ENCODE assay signal across 28 cellular contexts in the genomic region with DNA sequence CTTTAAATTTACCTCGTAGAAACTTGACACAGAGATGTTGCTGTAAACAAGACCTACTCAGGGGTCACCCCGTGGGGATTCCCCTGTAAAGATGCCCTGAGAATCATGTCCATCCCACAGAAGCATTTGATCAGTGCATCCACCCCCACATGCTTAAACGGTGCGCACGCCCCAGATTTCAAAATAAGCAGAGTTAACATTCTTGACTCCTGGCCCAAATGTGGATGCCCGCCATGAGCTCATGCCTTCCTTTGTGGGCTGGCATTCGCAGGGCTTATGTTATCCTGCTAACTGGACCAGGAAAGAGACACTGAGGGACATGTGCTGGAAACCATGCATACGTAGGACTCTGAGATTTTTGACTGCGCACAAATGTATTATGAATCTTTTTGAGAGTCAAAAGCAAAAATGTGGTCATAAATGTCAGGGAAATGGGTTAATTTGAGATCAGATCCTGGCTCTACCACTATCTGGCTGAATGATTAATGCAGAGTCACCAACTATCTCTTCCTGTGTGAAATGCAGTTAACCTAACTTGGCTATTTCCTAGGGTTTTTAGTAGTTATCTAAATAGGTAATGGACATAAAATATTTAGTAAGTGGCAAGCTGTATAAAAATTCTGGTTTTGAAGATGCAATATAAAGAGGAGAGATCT. TPM values are rescaled to one million over a fixed set of nuclear protein-coding genes. Genes with fewer than 3 reads are reported as not detected.
DNase-seq lines count a peak whose midpoint lies in the region; ATAC-seq and TF ChIP-seq lines count a peak whose summit lies in the region.
"Had no signal": no experiment of that assay in that cellular context is flagged by ENCODE, and none has a peak within 500 bp of the region (broad histone marks: within the 10 kb centered on the region; RNA-seq: fewer than 3 reads in every experiment).

No MANE protein-coding gene starts in this region.

- H3K4me1 ChIP-seq in GM23338 (ENCODE audit: insufficient read depth) (no peaks in the 10 kb centered on the region), gastrocnemius medialis (peaks cover 33 to 37% of the 10 kb centered on the region in 2 donors)
- H3K4me1 ChIP-seq: body of pancreas, left ventricle myocardium inferior, thyroid gland had no signal

- H3K9me3 ChIP-seq in MG63 (no peaks in the 10 kb centered on the region), gastrocnemius medialis (no peaks in the 10 kb centered on the region)
- H3K9me3 ChIP-seq: body of pancreas, left ventricle myocardium inferior, thyroid gland had no signal

- in situ Hi-C loops in gastrocnemius medialis (cut with MboI; ENCODE audit: low sequenced_read_pairs in 4 of 4) = loop anchor here in 1 of 4 donors (10.0 kb wide), 1 partner anchor 223 kb away; no protein-coding TSS in a partner anchor

- H4K20me1 ChIP-seq in GM23338 (replicated peaks; ENCODE audit: insufficient read depth) = no peaks in the 10 kb centered on the region

- no peak for TF ChIP-seq CTCF in GM23338 (conservative IDR thresholded peaks at IDR 0.05; ENCODE audit: low read depth in 2 of 2)
- no peak for TF ChIP-seq CTCF in gastrocnemius medialis (IDR thresholded peaks at IDR 0.05 in 4 of 5, conservative IDR thresholded peaks at IDR 0.05 in 1 of 5)

- no peak overlapping the region for H3K4me2 ChIP-seq in GM23338

- intact Hi-C loops in gastrocnemius medialis (cut with DNase I; ENCODE audit: low total_unique reads) = loop anchor here (5.0 to 10.0 kb wide), 3 partner anchors 135 to 355 kb away; no protein-coding TSS in a partner anchor

- no peak overlapping the region for H3K27ac Mint-ChIP-seq in GM23338
- H3K27ac Mint-ChIP-seq: activated B cell treated with CpG ODN at 0.5 μM for 24 hours; activated T-helper 1 cell treated with anti-CD3 and anti-CD28 coated beads, Interleukin-12 subunit alpha, Interleukin-12 subunit beta, Interleukin-2, Interleukin-4 antibody, amounts not matched to agents 30 ng/mL and 10 ng/mL and 1 ng/mL, durations not matched to agents 14 hours and 24 hours and 36 hours; naive thymus-derived CD8-positive, alpha-beta T cell; stimulated activated naive CD8-positive, alpha-beta T cell treated with anti-CD3 and anti-CD28 coated beads, Interleukin-15, Interleukin-2, amounts not matched to agents 100 ng/mL and 50 ng/mL, for 24 hours had no signal

- no peaks in the 10 kb centered on the region for H3K36me3 ChIP-seq in GM23338 (ENCODE audit: insufficient read depth)
- peaks cover 2% of the 10 kb centered on the region; the same call in 1 of the 2 replicates for H3K36me3 ChIP-seq in MG63
- H3K36me3 ChIP-seq in gastrocnemius medialis = no peaks in the 10 kb centered on the region
- H3K36me3 ChIP-seq: left ventricle myocardium inferior, thyroid gland had no signal

- no peaks in the 10 kb centered on the region for H3K4me1 Mint-ChIP-seq in GM23338
- H3K4me1 Mint-ChIP-seq: activated B cell treated with CpG ODN at 0.5 μM for 24 hours; naive thymus-derived CD8-positive, alpha-beta T cell had no signal

- no peak overlapping the region for H3K4me3 Mint-ChIP-seq in GM23338
- H3K4me3 Mint-ChIP-seq: activated B cell treated with CpG ODN at 0.5 μM for 24 hours; activated T-helper 1 cell treated with anti-CD3 and anti-CD28 coated beads, Interleukin-12 subunit alpha, Interleukin-12 subunit beta, Interleukin-2, Interleukin-4 antibody, amounts not matched to agents 30 ng/mL and 10 ng/mL and 1 ng/mL, durations not matched to agents 14 hours and 24 hours and 36 hours; naive thymus-derived CD8-positive, alpha-beta T cell; stimulated activated naive CD8-positive, alpha-beta T cell treated with anti-CD3 and anti-CD28 coated beads, Interleukin-15, Interleukin-2, amounts not matched to agents 100 ng/mL and 50 ng/mL, for 24 hours had no signal

- peak overlapping the region; percentile 82; the same call in 1 of the 2 replicates for H2AFZ ChIP-seq in GM23338

- H3K79me2 ChIP-seq in GM23338 (replicated peaks; ENCODE audit: insufficient read depth) = no peaks in the 10 kb centered on the region

- peaks cover 5% of the 10 kb centered on the region; the same call in 1 of the 2 replicates for H3K9me2 ChIP-seq in GM23338 (ENCODE audit: insufficient read depth)

- no peaks in the 10 kb centered on the region for H3K27me3 Mint-ChIP-seq in GM23338 (ENCODE audit: insufficient read depth, low read depth, poor library complexity)
- H3K27me3 Mint-ChIP-seq: activated B cell treated with CpG ODN at 0.5 μM for 24 hours; naive thymus-derived CD8-positive, alpha-beta T cell; stimulated activated naive CD8-positive, alpha-beta T cell treated with anti-CD3 and anti-CD28 coated beads, Interleukin-15, Interleukin-2, amounts not matched to agents 100 ng/mL and 50 ng/mL, for 24 hours had no signal

- H3K27ac ChIP-seq in GM23338 (ENCODE audit: low read depth) (no peak overlapping the region), gastrocnemius medialis (peak overlapping the region; percentile 70 to 81 (median 74)), caudate nucleus (ENCODE audit: low read depth, low read length) (no peak overlapping the region)
- H3K27ac ChIP-seq: body of pancreas, left ventricle myocardium inferior, thyroid gland had no signal

- no peak for ATAC-seq in GM23338
- ATAC-seq in gastrocnemius medialis = peak; percentile 70 to 76
- ATAC-seq in GM18520 (IDR thresholded peaks at IDR 0.05; ENCODE audit: unreplicated experiment) = no peak
- ATAC-seq: body of pancreas; HepG2; naive thymus-derived CD8-positive, alpha-beta T cell had no signal

- H3K4me3 ChIP-seq in GM23338 (no peak overlapping the region), MG63 (no peak overlapping the region), gastrocnemius medialis (peak overlapping the region in 3 of 4 donors; percentile 5 to 29 (median 14))
- H3K4me3 ChIP-seq: body of pancreas, left ventricle myocardium inferior, thyroid gland had no signal

- no peaks in the 10 kb centered on the region for H3K36me3 Mint-ChIP-seq in GM23338 (ENCODE audit: low read depth)
- H3K36me3 Mint-ChIP-seq: naive thymus-derived CD8-positive, alpha-beta T cell had no signal

- TF ChIP-seq POLR2A in gastrocnemius medialis (IDR thresholded peaks at IDR 0.05) = no peak

- no peaks in the 10 kb centered on the region for H3K27me3 ChIP-seq in GM23338 (ENCODE audit: insufficient read depth)
- H3K27me3 ChIP-seq in MG63 = no peaks in the 10 kb centered on the region
- H3K27me3 ChIP-seq in gastrocnemius medialis = no peaks in the 10 kb centered on the region
- H3K27me3 ChIP-seq: body of pancreas, thyroid gland had no signal

- no peaks in the 10 kb centered on the region for H3K9me3 Mint-ChIP-seq in GM23338
- H3K9me3 Mint-ChIP-seq: stimulated activated naive CD8-positive, alpha-beta T cell treated with anti-CD3 and anti-CD28 coated beads, Interleukin-15, Interleukin-2, amounts not matched to agents 100 ng/mL and 50 ng/mL, for 24 hours had no signal

- H3F3A ChIP-seq in GM23338 (replicated peaks; ENCODE audit: low read depth) = no peaks in the 10 kb centered on the region

- DNase-seq in GM23338 (ENCODE audit: low spot score) = no peak
- DNase-seq in MG63 = peak; percentile 76
- DNase-seq in astrocyte of the hippocampus (ENCODE audit: low read depth, low spot score) = peak; percentile 3
- DNase-seq in gastrocnemius medialis = peak; percentile 44 to 73
- no peak for DNase-seq in caudate nucleus (lab: John Stamatoyannopoulos, UW)
- no peak for DNase-seq in LoVo (ENCODE audit: low spot score)
- DNase-seq: activated B cell treated with CpG ODN at 0.5 μM for 24 hours; body of pancreas; effector CD8-positive, alpha-beta T cell; EL; foreskin melanocyte; HCEC 1CT; hippocampal formation; left ventricle myocardium inferior; naive thymus-derived CD8-positive, alpha-beta T cell; NCI-H1417; NCI-H446 treated with DMSO at 0.1 percent for 48 hours; occipital lobe; retina; SHP77 treated with DMSO at 0.1 percent for 48 hours; SW 1271; thyroid gland had no signal

TF ChIP-seq in GM23338, 12 proteins besides CTCF, POLR2A, EP300 and RAD21:
- no peak for TF ChIP-seq STAT1 (IDR thresholded peaks at IDR 0.05; ENCODE audit: unreplicated experiment)

RNA-seq across cellular contexts. Expression of gene TP63, which starts 9.1 kb away (rescaled TPM):
- total RNA-seq in GM23338 (2014; rRNA removed; shearing (Covaris generic)) = not detected in 2 replicates
- 0.30 TPM in 1 of 2 replicates, not detected in the other for polyA plus RNA-seq in GM23338 (2016; fragmentation: Nextera tagmentation; extraction: Ambion mirVana)
- total RNA-seq in MG63 (2014; rRNA removed; shearing (Covaris generic); ENCODE audit: low replicate concordance) = 1.1 and 6.5 TPM in 2 replicates
- 10 to 100 TPM in 3 of 4 donors, 1 to 10 TPM in 1; 5.2 to 38.8 (median 25.8) TPM for total RNA-seq in gastrocnemius medialis
- total RNA-seq: body of pancreas; epithelial cell of proximal tubule; HepG2; M059J; naive thymus-derived CD8-positive, alpha-beta T cell had no signal
- polyA plus RNA-seq: HepG2; naive thymus-derived CD8-positive, alpha-beta T cell had no signal

Comparison
In these comparisons a context has a peak if more than half of its experiments do, and no peak if none do; other contexts are left out.
1. ATAC-seq: peak in gastrocnemius medialis (2 of 2); none in GM23338 (single experiment) and GM18520 (single experiment).
2. DNase-seq: peak in MG63 (single experiment), astrocyte of the hippocampus (single experiment) and gastrocnemius medialis (2 of 2); none in GM23338 (single experiment), caudate nucleus (0 of 61) and LoVo (single experiment).
3. H3K27ac ChIP-seq: peak in gastrocnemius medialis (4 of 4); none in GM23338 (single experiment) and caudate nucleus (single experiment).
4. H3K4me3 ChIP-seq: peak in gastrocnemius medialis (3 of 4); none in GM23338 (single experiment) and MG63 (single experiment).